Comparison of ENCODE assay signal across 2 cellular contexts in the genomic region with DNA sequence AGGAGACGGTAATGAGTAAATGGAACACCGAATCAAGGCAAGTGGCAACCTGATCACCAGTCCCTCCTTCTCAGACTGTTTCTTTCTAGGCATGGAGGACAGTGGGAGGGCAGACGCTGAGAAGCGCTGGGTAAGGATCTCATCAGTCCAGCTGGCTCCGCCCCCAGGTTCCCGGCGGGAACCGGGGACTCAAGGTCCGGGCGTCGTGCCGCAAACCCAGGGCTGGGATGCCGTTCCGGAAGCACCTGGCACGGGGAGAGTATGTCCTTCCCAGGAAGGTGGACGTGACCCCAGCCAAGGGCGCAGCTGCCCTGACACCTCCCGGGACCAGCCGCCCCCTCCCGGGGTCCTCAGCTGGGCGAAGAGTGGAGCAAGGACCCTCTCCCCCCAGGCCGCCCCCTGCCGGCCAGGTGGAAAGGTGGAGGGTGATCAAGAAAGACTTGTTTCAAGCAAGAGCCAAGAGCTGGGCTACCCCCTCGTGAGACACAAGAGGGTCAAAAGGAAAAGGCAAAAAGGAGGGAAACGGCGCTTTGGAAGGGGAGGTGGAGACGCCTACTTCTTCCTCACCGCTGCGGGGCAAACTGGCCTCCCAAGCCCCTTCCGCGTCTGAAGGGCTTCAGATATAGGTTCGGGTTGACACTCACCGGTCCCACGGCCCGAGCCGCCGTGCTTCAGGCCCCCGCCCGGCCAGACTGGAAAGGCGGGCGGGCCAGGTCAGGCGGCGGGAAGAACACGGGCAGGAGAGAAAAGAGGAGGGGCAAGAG.
A peak's percentile ranks its signal among the peaks of the same experiment; 100 is the strongest.
TF ChIP-seq lines count a peak whose summit lies in the region.

A gene with protein sequence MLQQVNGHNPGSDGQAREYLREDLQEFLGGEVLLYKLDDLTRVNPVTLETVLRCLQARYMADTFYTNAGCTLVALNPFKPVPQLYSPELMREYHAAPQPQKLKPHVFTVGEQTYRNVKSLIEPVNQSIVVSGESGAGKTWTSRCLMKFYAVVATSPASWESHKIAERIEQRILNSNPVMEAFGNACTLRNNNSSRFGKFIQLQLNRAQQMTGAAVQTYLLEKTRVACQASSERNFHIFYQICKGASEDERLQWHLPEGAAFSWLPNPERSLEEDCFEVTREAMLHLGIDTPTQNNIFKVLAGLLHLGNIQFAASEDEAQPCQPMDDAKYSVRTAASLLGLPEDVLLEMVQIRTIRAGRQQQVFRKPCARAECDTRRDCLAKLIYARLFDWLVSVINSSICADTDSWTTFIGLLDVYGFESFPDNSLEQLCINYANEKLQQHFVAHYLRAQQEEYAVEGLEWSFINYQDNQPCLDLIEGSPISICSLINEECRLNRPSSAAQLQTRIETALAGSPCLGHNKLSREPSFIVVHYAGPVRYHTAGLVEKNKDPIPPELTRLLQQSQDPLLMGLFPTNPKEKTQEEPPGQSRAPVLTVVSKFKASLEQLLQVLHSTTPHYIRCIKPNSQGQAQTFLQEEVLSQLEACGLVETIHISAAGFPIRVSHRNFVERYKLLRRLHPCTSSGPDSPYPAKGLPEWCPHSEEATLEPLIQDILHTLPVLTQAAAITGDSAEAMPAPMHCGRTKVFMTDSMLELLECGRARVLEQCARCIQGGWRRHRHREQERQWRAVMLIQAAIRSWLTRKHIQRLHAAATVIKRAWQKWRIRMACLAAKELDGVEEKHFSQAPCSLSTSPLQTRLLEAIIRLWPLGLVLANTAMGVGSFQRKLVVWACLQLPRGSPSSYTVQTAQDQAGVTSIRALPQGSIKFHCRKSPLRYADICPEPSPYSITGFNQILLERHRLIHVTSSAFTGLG (minus strand): TSS at position 752 of the 764 bp plus-strand sequence. CDS start 2,330 bp downstream, outside the sequence.

TF ChIP-seq in IMR-90, 13 proteins besides CTCF, POLR2A, EP300 and RAD21:
- TF ChIP-seq BHLHE40 (IDR thresholded peaks at IDR 0.05; ENCODE audit: low read depth, low read length) (no peak), FOS (IDR thresholded peaks at IDR 0.05; ENCODE audit: low read depth, low read length) (no peak), RFX5 (IDR thresholded peaks at IDR 0.05; ENCODE audit: low read depth, low read length) (no peak), NFE2L2 (IDR thresholded peaks at IDR 0.05; ENCODE audit: low read depth, low read length) (no peak), MAFK (IDR thresholded peaks at IDR 0.05; ENCODE audit: low read depth, low read length) (no peak), MXI1 (IDR thresholded peaks at IDR 0.05; ENCODE audit: borderline replicate concordance, low read depth, low read length) (no peak)
- TF ChIP-seq, protein P1, sequence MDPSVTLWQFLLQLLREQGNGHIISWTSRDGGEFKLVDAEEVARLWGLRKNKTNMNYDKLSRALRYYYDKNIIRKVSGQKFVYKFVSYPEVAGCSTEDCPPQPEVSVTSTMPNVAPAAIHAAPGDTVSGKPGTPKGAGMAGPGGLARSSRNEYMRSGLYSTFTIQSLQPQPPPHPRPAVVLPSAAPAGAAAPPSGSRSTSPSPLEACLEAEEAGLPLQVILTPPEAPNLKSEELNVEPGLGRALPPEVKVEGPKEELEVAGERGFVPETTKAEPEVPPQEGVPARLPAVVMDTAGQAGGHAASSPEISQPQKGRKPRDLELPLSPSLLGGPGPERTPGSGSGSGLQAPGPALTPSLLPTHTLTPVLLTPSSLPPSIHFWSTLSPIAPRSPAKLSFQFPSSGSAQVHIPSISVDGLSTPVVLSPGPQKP (IDR thresholded peaks at IDR 0.05; ENCODE audit: borderline replicate concordance, low read depth, low read length): no peak

TF ChIP-seq in PFSK-1, 5 proteins besides CTCF, POLR2A, EP300 and RAD21:
- peak; percentile 2; the same call in 1 of the 2 replicates for TF ChIP-seq POLR2AphosphoS5 (IDR thresholded peaks at IDR 0.05; ENCODE audit: low read depth, low read length)
- TF ChIP-seq, protein P2, sequence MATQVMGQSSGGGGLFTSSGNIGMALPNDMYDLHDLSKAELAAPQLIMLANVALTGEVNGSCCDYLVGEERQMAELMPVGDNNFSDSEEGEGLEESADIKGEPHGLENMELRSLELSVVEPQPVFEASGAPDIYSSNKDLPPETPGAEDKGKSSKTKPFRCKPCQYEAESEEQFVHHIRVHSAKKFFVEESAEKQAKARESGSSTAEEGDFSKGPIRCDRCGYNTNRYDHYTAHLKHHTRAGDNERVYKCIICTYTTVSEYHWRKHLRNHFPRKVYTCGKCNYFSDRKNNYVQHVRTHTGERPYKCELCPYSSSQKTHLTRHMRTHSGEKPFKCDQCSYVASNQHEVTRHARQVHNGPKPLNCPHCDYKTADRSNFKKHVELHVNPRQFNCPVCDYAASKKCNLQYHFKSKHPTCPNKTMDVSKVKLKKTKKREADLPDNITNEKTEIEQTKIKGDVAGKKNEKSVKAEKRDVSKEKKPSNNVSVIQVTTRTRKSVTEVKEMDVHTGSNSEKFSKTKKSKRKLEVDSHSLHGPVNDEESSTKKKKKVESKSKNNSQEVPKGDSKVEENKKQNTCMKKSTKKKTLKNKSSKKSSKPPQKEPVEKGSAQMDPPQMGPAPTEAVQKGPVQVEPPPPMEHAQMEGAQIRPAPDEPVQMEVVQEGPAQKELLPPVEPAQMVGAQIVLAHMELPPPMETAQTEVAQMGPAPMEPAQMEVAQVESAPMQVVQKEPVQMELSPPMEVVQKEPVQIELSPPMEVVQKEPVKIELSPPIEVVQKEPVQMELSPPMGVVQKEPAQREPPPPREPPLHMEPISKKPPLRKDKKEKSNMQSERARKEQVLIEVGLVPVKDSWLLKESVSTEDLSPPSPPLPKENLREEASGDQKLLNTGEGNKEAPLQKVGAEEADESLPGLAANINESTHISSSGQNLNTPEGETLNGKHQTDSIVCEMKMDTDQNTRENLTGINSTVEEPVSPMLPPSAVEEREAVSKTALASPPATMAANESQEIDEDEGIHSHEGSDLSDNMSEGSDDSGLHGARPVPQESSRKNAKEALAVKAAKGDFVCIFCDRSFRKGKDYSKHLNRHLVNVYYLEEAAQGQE (IDR thresholded peaks at IDR 0.05; ENCODE audit: insufficient read depth in 1 of 2, low read depth in 2 of 2, low read length in 2 of 2): 0 out of 4 replicates have a peak, but pooled peaks of 1 of the 2 experiments have one; percentile 2
- TF ChIP-seq FOXP2 (optimal IDR thresholded peaks at IDR 0.05; ENCODE audit: borderline replicate concordance, extremely low read depth, extremely low read length, insufficient read depth): no peak
- no peak for TF ChIP-seq SIN3A (IDR thresholded peaks at IDR 0.05; ENCODE audit: borderline replicate concordance, insufficient read depth, low read length)
